ENCODE assay signal across 8 cellular contexts in genomic region chr5:24633705-24634325, GRCh38. TPM values are rescaled to one million over a fixed set of nuclear protein-coding genes. Genes with fewer than 3 reads are reported as not detected.
DNase-seq lines count a peak whose midpoint lies in the region; ATAC-seq and TF ChIP-seq lines count a peak whose summit lies in the region.

No MANE protein-coding gene starts in this region.

- no peaks in the 10 kb centered on the region for H4K20me1 ChIP-seq in mammary epithelial cell (ENCODE audit: insufficient read depth, low read length)

- no peak overlapping the region for H3K4me2 ChIP-seq in mammary epithelial cell (ENCODE audit: insufficient read depth, low read depth, low read length)

- intact Hi-C loops in mammary epithelial cell (cut with micrococcal nuclease): loop anchor here (2.0 to 10.0 kb wide), 2 partner anchors 373 to 819 kb away; no protein-coding TSS in a partner anchor

- no peak overlapping the region for H3K9ac ChIP-seq in mammary epithelial cell (ENCODE audit: insufficient read depth, low read length)

- no peaks in the 10 kb centered on the region for H3K27me3 ChIP-seq in mammary epithelial cell (ENCODE audit: insufficient read depth, low read length)

- 5% methylated on average over 4 of the region's 4 CpGs for WGBS in mammary epithelial cell (ENCODE audit: low coverage, missing lambda C conversion rate)

- H3K36me3 Mint-ChIP-seq in activated naive CD8-positive, alpha-beta T cell treated with anti-CD3 and anti-CD28 coated beads for 36 hours: no peaks in the 10 kb centered on the region

- H3K36me3 ChIP-seq in mammary epithelial cell (ENCODE audit: insufficient read depth, low read length): no peaks in the 10 kb centered on the region

- CTCF ChIA-PET in mammary epithelial cell (lab: Charles Lee; ENCODE audit: low non-redundant PET): no interaction called here

- H3K27ac Mint-ChIP-seq in activated naive CD8-positive, alpha-beta T cell treated with anti-CD3 and anti-CD28 coated beads for 36 hours: no peak overlapping the region

- no peaks in the 10 kb centered on the region for H3K27me3 Mint-ChIP-seq in activated naive CD8-positive, alpha-beta T cell treated with anti-CD3 and anti-CD28 coated beads for 36 hours

- no peak overlapping the region for H3K27ac ChIP-seq in mammary epithelial cell (ENCODE audit: insufficient read depth, low read depth, low read length)

- H3K79me2 ChIP-seq in mammary epithelial cell (ENCODE audit: insufficient read depth, low read length): no peaks in the 10 kb centered on the region

- no peak overlapping the region for H3K4me3 ChIP-seq in mammary epithelial cell (replicated peaks in 1 of 3; ENCODE audit: insufficient read depth in 1 of 3, low read depth in 2 of 3, low read length in 3 of 3)

- BruUV-seq in mammary epithelial cell (replicated peaks; lab: Mats Ljungman, UMichigan): no TSS peak

- no peaks in the 10 kb centered on the region for H3K9me3 ChIP-seq in mammary epithelial cell (replicated peaks; ENCODE audit: insufficient read depth, low read length)

- DNase-seq in GM03348 (ENCODE audit: low spot score) (peak; percentile 33), NCI-H345 (lab: John Stamatoyannopoulos, UW) (peak; percentile 65), mammary epithelial cell (peak; percentile 8), midbrain (lab: John Stamatoyannopoulos, UW) (peak; percentile 54), omental fat pad (ENCODE audit: low spot score) (no peak)
- no peak for DNase-seq in stimulated activated CD4-positive, alpha-beta T cell treated with anti-CD3 and anti-CD28 coated beads, Interleukin-2, amount 100 ng/mL, for 24 hours
- DNase-seq in activated naive CD8-positive, alpha-beta T cell treated with anti-CD3 and anti-CD28 coated beads for 36 hours: no peak

- no peaks in the 10 kb centered on the region for H3K4me1 ChIP-seq in mammary epithelial cell (ENCODE audit: insufficient read depth, low read length)

- TF ChIP-seq CTCF in mammary epithelial cell (conservative IDR thresholded peaks at IDR 0.05 in 1 of 2, IDR thresholded peaks at IDR 0.05 in 1 of 2; ENCODE audit: extremely low read depth in 1 of 2, insufficient read depth in 1 of 2, low read depth in 1 of 2, low read length in 2 of 2) (peak; percentile 57 to 58), omental fat pad (IDR thresholded peaks at IDR 0.05) (no peak)

- no peaks in the 10 kb centered on the region for H3K4me1 Mint-ChIP-seq in activated naive CD8-positive, alpha-beta T cell treated with anti-CD3 and anti-CD28 coated beads for 36 hours

- no peak overlapping the region for H3K4me3 Mint-ChIP-seq in activated naive CD8-positive, alpha-beta T cell treated with anti-CD3 and anti-CD28 coated beads for 36 hours

- no peaks in the 10 kb centered on the region for H3K9me3 Mint-ChIP-seq in activated naive CD8-positive, alpha-beta T cell treated with anti-CD3 and anti-CD28 coated beads for 36 hours

- H2AFZ ChIP-seq in mammary epithelial cell (ENCODE audit: low read depth, low read length): no peak overlapping the region

- in situ Hi-C loops in mammary epithelial cell (cut with MboI; ENCODE audit: low sequenced_read_pairs in 2 of 2): no loop called here

- ATAC-seq in HG02884 (IDR thresholded peaks at IDR 0.05; ENCODE audit: unreplicated experiment) (peak; percentile 70), omental fat pad (ENCODE audit: low FRiP score) (no peak)

- dilution Hi-C loops in mammary epithelial cell (cut with HindIII; ENCODE audit: low sequenced_read_pairs): no loop called here

RNA-seq across cellular contexts. Expression of gene CDH10, which starts 11.0 kb away (rescaled TPM):
- total RNA-seq in mammary epithelial cell (under 1 TPM in 1 of 2 donors, not detected in 1; 0.17 TPM), omental fat pad (not detected)
- 0.23 TPM for polyA plus RNA-seq in mammary epithelial cell
- 3.4 TPM for polyA minus RNA-seq in mammary epithelial cell
- not detected for total RNA-seq in activated naive CD8-positive, alpha-beta T cell treated with anti-CD3 and anti-CD28 coated beads for 36 hours

Comparison
In these comparisons a context has a peak if more than half of its experiments do, and no peak if none do; other contexts are left out.
1. DNase-seq: peak in GM03348 (single experiment), NCI-H345 (single experiment), mammary epithelial cell (single experiment) and midbrain (single experiment); none in stimulated activated CD4-positive, alpha-beta T cell treated with anti-CD3 and anti-CD28 coated beads, Interleukin-2, amount 100 ng/mL, for 24 hours (0 of 2), activated naive CD8-positive, alpha-beta T cell treated with anti-CD3 and anti-CD28 coated beads for 36 hours (single experiment) and omental fat pad (single experiment).
2. CTCF ChIP-seq: peak in mammary epithelial cell (2 of 2); none in omental fat pad (0 of 3).